Comparison of ENCODE assay signal across 1 cellular context in genomic region chr19:55080121-55080914, GRCh38.
A peak's percentile ranks its signal among the peaks of the same experiment; 100 is the strongest.
TF ChIP-seq lines count a peak whose summit lies in the region.

No MANE protein-coding gene starts in this region.

TF ChIP-seq in HepG2, 621 proteins besides CTCF, POLR2A, EP300 and RAD21 (continued from another document and continues in another):
- TF ChIP-seq ZNF142 (CRISPR knock-in tag; IDR thresholded peaks at IDR 0.05) (no peak), SP4 (CRISPR knock-in tag; IDR thresholded peaks at IDR 0.05) (0 out of 2 replicates have a peak, but pooled peaks have one; percentile 32), PAF1 (CRISPR knock-in tag; IDR thresholded peaks at IDR 0.05) (no peak), HOXA9 (CRISPR knock-in tag; IDR thresholded peaks at IDR 0.05; ENCODE audit: borderline replicate concordance) (no peak), FOXO4 (CRISPR knock-in tag; conservative IDR thresholded peaks at IDR 0.05) (no peak), ARNT (IDR thresholded peaks at IDR 0.05) (no peak), SKI (IDR thresholded peaks at IDR 0.05; ENCODE audit: partially characterized antibody) (no peak), HBP1 (CRISPR knock-in tag; IDR thresholded peaks at IDR 0.05; ENCODE audit: low read depth) (no peak), KLF6 (CRISPR knock-in tag; IDR thresholded peaks at IDR 0.05) (no peak), FIP1L1 (IDR thresholded peaks at IDR 0.05; ENCODE audit: borderline replicate concordance, insufficient read depth, low read depth, low read length) (no peak), PLRG1 (conservative IDR thresholded peaks at IDR 0.05) (no peak), ZNF264 (CRISPR knock-in tag; IDR thresholded peaks at IDR 0.05) (no peak), TEAD3 (CRISPR knock-in tag; optimal IDR thresholded peaks at IDR 0.05; ENCODE audit: borderline replicate concordance) (no peak), PAWR (CRISPR knock-in tag; IDR thresholded peaks at IDR 0.05; ENCODE audit: borderline replicate concordance) (no peak), E2F1 (CRISPR knock-in tag; IDR thresholded peaks at IDR 0.05) (no peak), FOXM1 (CRISPR knock-in tag; IDR thresholded peaks at IDR 0.05) (no peak), ZSCAN31 (CRISPR knock-in tag; IDR thresholded peaks at IDR 0.05; ENCODE audit: low read depth) (no peak), ARID5B (CRISPR knock-in tag; IDR thresholded peaks at IDR 0.05) (no peak; the same call in 1 of the 2 replicates), ZNF550 (CRISPR knock-in tag; IDR thresholded peaks at IDR 0.05; ENCODE audit: borderline replicate concordance) (no peak), ZNF44 (CRISPR knock-in tag; IDR thresholded peaks at IDR 0.05) (no peak), ZNF30 (CRISPR knock-in tag; IDR thresholded peaks at IDR 0.05) (no peak), RELA (CRISPR knock-in tag; IDR thresholded peaks at IDR 0.05) (no peak), ZNF652 (CRISPR knock-in tag; IDR thresholded peaks at IDR 0.05; ENCODE audit: borderline replicate concordance, low read depth) (no peak), ZBTB49 (CRISPR knock-in tag; IDR thresholded peaks at IDR 0.05; ENCODE audit: borderline replicate concordance) (no peak), MEIS2 (CRISPR knock-in tag; IDR thresholded peaks at IDR 0.05) (0 out of 2 replicates have a peak, but pooled peaks have one; percentile 57), ZFP36L2 (CRISPR knock-in tag; IDR thresholded peaks at IDR 0.05) (no peak), BRF2 (CRISPR knock-in tag; IDR thresholded peaks at IDR 0.05) (no peak), CBX1 (IDR thresholded peaks at IDR 0.05; ENCODE audit: low read depth) (no peak), FOXP1 (IDR thresholded peaks at IDR 0.05) (no peak), FOXP1 (CRISPR knock-in tag; IDR thresholded peaks at IDR 0.05) (no peak), ZNF740 (CRISPR knock-in tag; IDR thresholded peaks at IDR 0.05) (no peak), SRY (CRISPR knock-in tag; IDR thresholded peaks at IDR 0.05) (no peak; the same call in 1 of the 2 replicates), SOX5 (CRISPR knock-in tag; IDR thresholded peaks at IDR 0.05; ENCODE audit: borderline replicate concordance) (no peak), RORA (CRISPR knock-in tag; IDR thresholded peaks at IDR 0.05) (no peak), ZNF549 (CRISPR knock-in tag; IDR thresholded peaks at IDR 0.05) (no peak), SP1 (IDR thresholded peaks at IDR 0.05) (no peak), SP1 (CRISPR knock-in tag; IDR thresholded peaks at IDR 0.05) (peak; percentile 32; the same call in 1 of the 2 replicates), SAP130 (CRISPR knock-in tag; IDR thresholded peaks at IDR 0.05; ENCODE audit: low read depth) (peak; percentile 62), ISX (CRISPR knock-in tag; conservative IDR thresholded peaks at IDR 0.05) (no peak), HHEX (CRISPR knock-in tag; IDR thresholded peaks at IDR 0.05) (no peak), ZNF441 (CRISPR knock-in tag; IDR thresholded peaks at IDR 0.05; ENCODE audit: borderline replicate concordance) (no peak), ELF1 (CRISPR knock-in tag; IDR thresholded peaks at IDR 0.05) (0 out of 2 replicates have a peak, but pooled peaks have one; percentile 24), ZNF841 (CRISPR knock-in tag; IDR thresholded peaks at IDR 0.05; ENCODE audit: borderline replicate concordance) (no peak), REL (CRISPR knock-in tag; conservative IDR thresholded peaks at IDR 0.05) (no peak), SYNCRIP (IDR thresholded peaks at IDR 0.05; ENCODE audit: insufficient read depth, low read depth, low read length) (no peak), ZNF780A (CRISPR knock-in tag; IDR thresholded peaks at IDR 0.05) (no peak), ZNF720 (CRISPR knock-in tag; IDR thresholded peaks at IDR 0.05) (no peak), SCMH1 (CRISPR knock-in tag; IDR thresholded peaks at IDR 0.05; ENCODE audit: borderline replicate concordance) (no peak), TRIM22 (IDR thresholded peaks at IDR 0.05) (no peak), ZNF282 (IDR thresholded peaks at IDR 0.05; ENCODE audit: partially characterized antibody) (no peak), ZNF121 (CRISPR knock-in tag; IDR thresholded peaks at IDR 0.05) (no peak), SATB2 (CRISPR knock-in tag; IDR thresholded peaks at IDR 0.05) (no peak)
